In genomic region chr16:73057369-73058210, GRCh38 we compare ENCODE assay signal across 8 cellular contexts. TPM values are rescaled to one million over a fixed set of nuclear protein-coding genes. Genes with fewer than 3 reads are reported as not detected.
DNase-seq lines count a peak whose midpoint lies in the region; ATAC-seq and TF ChIP-seq lines count a peak whose summit lies in the region.

No MANE protein-coding gene starts in this region.

- ATAC-seq in GM18907 (IDR thresholded peaks at IDR 0.05; ENCODE audit: unreplicated experiment), result peak; percentile 54
- peak; percentile 44 for ATAC-seq in HG03095 (IDR thresholded peaks at IDR 0.05; ENCODE audit: unreplicated experiment)

- H3K9me3 Mint-ChIP-seq in progenitor cell of endocrine pancreas (ENCODE audit: low read depth), result no peaks in the 10 kb centered on the region

- H3K36me3 Mint-ChIP-seq in progenitor cell of endocrine pancreas (ENCODE audit: insufficient read depth), result peaks cover 2% of the 10 kb centered on the region

- H3K36me3 ChIP-seq in BE2C, result no peaks in the 10 kb centered on the region

- no peak overlapping the region for H3K27ac Mint-ChIP-seq in progenitor cell of endocrine pancreas

- peaks cover 12% of the 10 kb centered on the region for H3K4me1 ChIP-seq in BE2C

- no peaks in the 10 kb centered on the region for H3K9me3 ChIP-seq in BE2C

- peak; percentile 30 for TF ChIP-seq CTCF in BE2C (IDR thresholded peaks at IDR 0.05; ENCODE audit: low read depth, low read length)
- peak; percentile 68 for TF ChIP-seq CTCF in progenitor cell of endocrine pancreas (IDR thresholded peaks at IDR 0.05; ENCODE audit: unreplicated experiment)

- peak overlapping the region; percentile 73 for H3K4me3 ChIP-seq in BE2C (ENCODE audit: low read depth, low read length)

- H3K27me3 ChIP-seq in BE2C, result no peaks in the 10 kb centered on the region

- peak; percentile 66 for DNase-seq in BE2C
- peak; percentile 43 for DNase-seq in UCSD-AML1 (lab: John Stamatoyannopoulos, UW; ENCODE audit: unreplicated experiment)
- DNase-seq in germinal center (ENCODE audit: low spot score), result peak; percentile 50
- peak; percentile 53 for DNase-seq in progenitor cell of endocrine pancreas (ENCODE audit: low spot score, unreplicated experiment)
- DNase-seq in NCI-H2171 treated with DMSO at 0.1 percent for 48 hours (lab: John Stamatoyannopoulos, UW), result no peak
- no peak for DNase-seq in SK-N-DZ (ENCODE audit: low spot score)

- peak overlapping the region; percentile 89 for H3K4me3 Mint-ChIP-seq in progenitor cell of endocrine pancreas (ENCODE audit: low read depth)

- peaks cover 31% of the 10 kb centered on the region for H3K27me3 Mint-ChIP-seq in progenitor cell of endocrine pancreas

- H3K4me1 Mint-ChIP-seq in progenitor cell of endocrine pancreas (ENCODE audit: low read depth), result peaks cover 45% of the 10 kb centered on the region

RNA-seq across cellular contexts. Expression of gene ZFHX3, which starts 9.7 kb away (rescaled TPM):
- polyA plus RNA-seq in BE2C (2012; ENCODE audit: insufficient read depth, insufficient read length, low read depth), result 14.5 TPM
- total RNA-seq in progenitor cell of endocrine pancreas, result 48.9 and 54.0 TPM in 2 replicates
- 4.9 and 5.5 TPM in 2 replicates for polyA plus RNA-seq in SK-N-DZ (2014; cell fraction: cytosol; rRNA removed)
- polyA plus RNA-seq in SK-N-DZ (2014; cell fraction: nucleus; rRNA removed), result 3.0 and 7.3 TPM in 2 replicates

Comparison
In these comparisons a context has a peak if more than half of its experiments do, and no peak if none do; other contexts are left out.
1. DNase-seq: peak in BE2C (single experiment), UCSD-AML1 (single experiment), germinal center (single experiment) and progenitor cell of endocrine pancreas (single experiment); none in NCI-H2171 treated with DMSO at 0.1 percent for 48 hours (single experiment) and SK-N-DZ (single experiment).